In the genomic region with DNA sequence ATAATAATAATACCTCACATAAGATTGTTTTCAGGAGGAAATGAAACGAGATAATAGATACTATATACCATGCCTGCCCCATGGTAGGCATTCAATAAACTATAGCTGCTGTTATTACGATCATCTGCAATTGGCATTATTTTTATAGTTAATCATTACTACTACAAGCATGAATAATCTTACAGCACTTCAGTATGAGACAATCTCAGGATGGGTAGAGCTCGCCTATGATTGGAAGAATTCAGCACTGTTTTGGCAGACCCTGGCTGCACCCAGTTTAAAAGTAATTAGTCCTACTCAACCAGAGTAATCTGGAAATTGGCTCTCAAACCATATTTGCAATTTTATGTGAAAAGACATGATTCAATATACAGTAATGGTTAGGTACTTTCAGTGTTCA, we compare ENCODE assay signal across 6 cellular contexts.
"Had no signal": no experiment of that assay in that cellular context is flagged by ENCODE, and none has a peak within 500 bp of the region (broad histone marks: within the 10 kb centered on the region; RNA-seq: fewer than 3 reads in every experiment).

No MANE protein-coding gene starts in this region.

- H3K27ac Mint-ChIP-seq: HFFc6, IgD-negative memory B cell had no signal

- DNase-seq: GM23248, GOT3, H7, HFFc6, KBM-7 had no signal

- H3K9me3 Mint-ChIP-seq: IgD-negative memory B cell had no signal

- H3K4me3 Mint-ChIP-seq: HFFc6, IgD-negative memory B cell had no signal

- H3K4me1 Mint-ChIP-seq: IgD-negative memory B cell had no signal

- H3K36me3 Mint-ChIP-seq: IgD-negative memory B cell had no signal
